ENCODE assay signal across 8 cellular contexts in genomic region chr16:52633230-52633629, GRCh38.
"Had no signal": no experiment of that assay in that cellular context is flagged by ENCODE, and none has a peak within 500 bp of the region (broad histone marks: within the 10 kb centered on the region; RNA-seq: fewer than 3 reads in every experiment).

No MANE protein-coding gene starts in this region.

- H3K4me3 ChIP-seq: GM12878 had no signal

- FAIRE-seq: G401.6, GM12878, GM12891, GM12892, GM18507, GM19239 had no signal

- ATAC-seq: GM12878 had no signal

- DNase-seq: GDM1, GF-D8 had no signal
